In the genomic region with DNA sequence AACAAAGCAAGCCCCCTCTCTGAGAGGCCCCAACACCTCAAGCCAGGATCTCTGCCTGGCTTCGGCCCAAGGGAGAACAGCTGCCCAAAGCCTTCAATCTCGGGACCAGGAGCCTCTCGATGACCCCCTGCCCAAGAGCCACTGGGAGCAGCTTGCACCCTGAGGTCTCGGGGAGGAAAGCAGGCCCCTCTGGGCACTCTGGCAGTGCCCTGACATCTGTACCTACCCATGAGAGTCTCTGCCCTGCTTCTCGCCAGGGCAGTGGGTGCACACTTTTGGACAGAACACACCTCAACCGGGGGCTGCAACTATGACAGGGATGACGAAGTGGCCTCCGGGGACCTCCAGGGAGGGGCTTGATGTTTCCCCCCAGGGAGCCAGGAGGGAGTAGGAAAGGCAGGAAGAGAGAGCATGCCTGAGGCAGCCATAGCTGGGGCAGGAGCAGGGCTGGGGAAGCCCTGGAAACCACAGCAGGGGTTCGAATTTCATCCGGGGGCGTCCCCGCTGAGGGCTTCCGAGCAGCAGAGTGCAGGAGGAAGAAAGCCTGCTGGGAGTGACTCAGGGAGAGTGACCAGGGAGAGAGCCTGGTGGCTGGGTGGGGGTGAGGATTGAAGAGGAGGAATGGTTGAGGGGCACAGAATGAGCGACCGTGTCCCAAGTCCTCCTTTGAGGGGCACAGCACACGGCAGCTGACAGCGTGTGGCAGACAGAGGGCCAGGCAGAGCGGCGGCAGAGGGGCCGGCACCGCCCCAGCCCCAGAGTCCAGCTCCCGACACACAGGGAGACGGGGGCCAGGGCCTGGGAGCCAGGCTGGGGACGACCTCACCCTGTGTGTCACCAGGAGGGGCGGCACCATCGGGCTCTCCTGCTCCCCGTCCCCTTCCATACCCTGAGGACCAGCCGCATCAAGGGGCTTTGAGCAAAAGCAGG, we compare ENCODE assay signal across 8 cellular contexts. TPM values are rescaled to one million over a fixed set of nuclear protein-coding genes. Genes with fewer than 3 reads are reported as not detected.
A peak's percentile ranks its signal among the peaks of the same experiment; 100 is the strongest.
DNase-seq lines count a peak whose midpoint lies in the region; ATAC-seq and TF ChIP-seq lines count a peak whose summit lies in the region.

No MANE protein-coding gene starts in this region.

- no peak overlapping the region; the same call in 1 of the 2 replicates for H3K27ac ChIP-seq in HEK293 (ENCODE audit: extremely low read depth, low read depth, low read length)
- H3K27ac ChIP-seq in foreskin keratinocyte: no peak overlapping the region

- peak; percentile 3 for ATAC-seq in WTC11
- ATAC-seq in foreskin keratinocyte: peak; percentile 54
- no peak for ATAC-seq in GM18870 (IDR thresholded peaks at IDR 0.05; ENCODE audit: unreplicated experiment)
- no peak for ATAC-seq in HG03159 (IDR thresholded peaks at IDR 0.05; ENCODE audit: unreplicated experiment)
- ATAC-seq in GM21515 (IDR thresholded peaks at IDR 0.05; ENCODE audit: unreplicated experiment): no peak

- H3K4me1 Mint-ChIP-seq in WTC11 (peaks cover 52% of the 10 kb centered on the region), progenitor cell of endocrine pancreas (ENCODE audit: low read depth) (peaks cover 9% of the 10 kb centered on the region)

- no peaks in the 10 kb centered on the region for H3K9me3 ChIP-seq in HEK293 (ENCODE audit: control insufficient read depth, insufficient read depth, low read depth, low read length)

- H3K4me3 ChIP-seq in HEK293 (ENCODE audit: low read depth, low read length): peak overlapping the region; percentile 64

- H3K36me3 ChIP-seq in HEK293 (ENCODE audit: control insufficient read depth in 2 of 2, insufficient read depth in 1 of 2, low read length in 2 of 2): peaks cover 27 to 42% of the 10 kb centered on the region in 2 experiments

- H3K4me1 ChIP-seq in HEK293 (ENCODE audit: control insufficient read depth, insufficient read depth, low read length): peaks cover 20% of the 10 kb centered on the region
- H3K4me1 ChIP-seq in foreskin keratinocyte: peaks cover 7% of the 10 kb centered on the region

- no peaks in the 10 kb centered on the region for H3K27me3 ChIP-seq in foreskin keratinocyte

- H3K9me3 Mint-ChIP-seq in WTC11: no peaks in the 10 kb centered on the region
- no peaks in the 10 kb centered on the region for H3K9me3 Mint-ChIP-seq in progenitor cell of endocrine pancreas (ENCODE audit: low read depth)

- H3K27ac Mint-ChIP-seq in WTC11 (peak overlapping the region; percentile 85), progenitor cell of endocrine pancreas (no peak overlapping the region)

- H3K4me3 Mint-ChIP-seq in WTC11 (peak overlapping the region; percentile 81), progenitor cell of endocrine pancreas (ENCODE audit: low read depth) (peak overlapping the region; percentile 77)

- H3K27me3 Mint-ChIP-seq in WTC11 (ENCODE audit: low read depth) (no peaks in the 10 kb centered on the region; the same call in 1 of the 2 replicates), progenitor cell of endocrine pancreas (peaks cover 10% of the 10 kb centered on the region)

- TF ChIP-seq CTCF in AG09319 (IDR thresholded peaks at IDR 0.05; ENCODE audit: low read depth, low read length) (no peak), HEK293 (tag by site-specific recombination; IDR thresholded peaks at IDR 0.05) (no peak), WTC11 (IDR thresholded peaks at IDR 0.05) (no peak), foreskin keratinocyte (conservative IDR thresholded peaks at IDR 0.05) (no peak), progenitor cell of endocrine pancreas (IDR thresholded peaks at IDR 0.05; ENCODE audit: unreplicated experiment) (no peak)

- CTCF ChIA-PET in HEK293 (lab: Yijun Ruan, JAX) (interaction anchor here (0.6 to 2.3 kb wide), 3 partner anchors 10 to 123 kb away, joined by 3 to 9 read pairs (median 8); no protein-coding TSS in a partner anchor), WTC11 (lab: Charles Lee) (interaction anchor here (1.1 to 2.0 kb wide), 2 partner anchors 10 to 42 kb away, joined by 4 to 6 read pairs; no protein-coding TSS in a partner anchor)

- H3K36me3 Mint-ChIP-seq in WTC11 (peaks cover 21% of the 10 kb centered on the region), progenitor cell of endocrine pancreas (ENCODE audit: insufficient read depth) (no peaks in the 10 kb centered on the region)

- peak; percentile 42 for DNase-seq in AG09319 (ENCODE audit: extremely low read depth, low read depth)
- DNase-seq in WTC11 (ENCODE audit: low spot score): peak; percentile 36
- DNase-seq in foreskin keratinocyte: peak in 1 of 2 donors; percentile 34
- DNase-seq in progenitor cell of endocrine pancreas (ENCODE audit: low spot score, unreplicated experiment): no peak

- POLR2A ChIA-PET in HEK293 (lab: Yijun Ruan, JAX): interaction anchor here (1.2 to 1.6 kb wide), 2 partner anchors 32 to 72 kb away, joined by 3 read pairs; no protein-coding TSS in a partner anchor
- POLR2A ChIA-PET in WTC11 (lab: Charles Lee): interaction anchor here (0.9 to 2.4 kb wide), 3 partner anchors 10 to 18 kb away, joined by 3 to 7 read pairs (median 3); no protein-coding TSS in a partner anchor

TF ChIP-seq in HEK293, 187 proteins besides CTCF, POLR2A, EP300 and RAD21 (continues in another document):
- TF ChIP-seq ZNF777 (tag by site-specific recombination; IDR thresholded peaks at IDR 0.05; ENCODE audit: borderline replicate concordance) (no peak), ZXDB (tag by site-specific recombination; IDR thresholded peaks at IDR 0.05) (peak; percentile 87), EGR2 (tag by site-specific recombination; IDR thresholded peaks at IDR 0.05; ENCODE audit: low read depth) (peak; percentile 77), ZNF529 (tag by site-specific recombination; IDR thresholded peaks at IDR 0.05; ENCODE audit: insufficient replicate concordance) (no peak), ZNF132 (tag by site-specific recombination; IDR thresholded peaks at IDR 0.05; ENCODE audit: borderline replicate concordance) (no peak), ZNF433 (tag by site-specific recombination; IDR thresholded peaks at IDR 0.05; ENCODE audit: low read depth) (no peak)
- TF ChIP-seq, protein P1, sequence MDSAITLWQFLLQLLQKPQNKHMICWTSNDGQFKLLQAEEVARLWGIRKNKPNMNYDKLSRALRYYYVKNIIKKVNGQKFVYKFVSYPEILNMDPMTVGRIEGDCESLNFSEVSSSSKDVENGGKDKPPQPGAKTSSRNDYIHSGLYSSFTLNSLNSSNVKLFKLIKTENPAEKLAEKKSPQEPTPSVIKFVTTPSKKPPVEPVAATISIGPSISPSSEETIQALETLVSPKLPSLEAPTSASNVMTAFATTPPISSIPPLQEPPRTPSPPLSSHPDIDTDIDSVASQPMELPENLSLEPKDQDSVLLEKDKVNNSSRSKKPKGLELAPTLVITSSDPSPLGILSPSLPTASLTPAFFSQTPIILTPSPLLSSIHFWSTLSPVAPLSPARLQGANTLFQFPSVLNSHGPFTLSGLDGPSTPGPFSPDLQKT (IDR thresholded peaks at IDR 0.05; ENCODE audit: borderline replicate concordance, low read depth, low read length): no peak
- TF ChIP-seq, protein P2, sequence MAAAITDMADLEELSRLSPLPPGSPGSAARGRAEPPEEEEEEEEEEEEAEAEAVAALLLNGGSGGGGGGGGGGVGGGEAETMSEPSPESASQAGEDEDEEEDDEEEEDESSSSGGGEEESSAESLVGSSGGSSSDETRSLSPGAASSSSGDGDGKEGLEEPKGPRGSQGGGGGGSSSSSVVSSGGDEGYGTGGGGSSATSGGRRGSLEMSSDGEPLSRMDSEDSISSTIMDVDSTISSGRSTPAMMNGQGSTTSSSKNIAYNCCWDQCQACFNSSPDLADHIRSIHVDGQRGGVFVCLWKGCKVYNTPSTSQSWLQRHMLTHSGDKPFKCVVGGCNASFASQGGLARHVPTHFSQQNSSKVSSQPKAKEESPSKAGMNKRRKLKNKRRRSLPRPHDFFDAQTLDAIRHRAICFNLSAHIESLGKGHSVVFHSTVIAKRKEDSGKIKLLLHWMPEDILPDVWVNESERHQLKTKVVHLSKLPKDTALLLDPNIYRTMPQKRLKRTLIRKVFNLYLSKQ (tag by site-specific recombination; IDR thresholded peaks at IDR 0.05; ENCODE audit: borderline replicate concordance): no peak

TF ChIP-seq in WTC11, 78 proteins besides CTCF, POLR2A, EP300 and RAD21 (continues in another document):
- TF ChIP-seq TEAD4 (CRISPR knock-in tag; IDR thresholded peaks at IDR 0.05) (no peak), ARID4B (CRISPR knock-in tag; IDR thresholded peaks at IDR 0.05; ENCODE audit: borderline replicate concordance) (peak; percentile 68; the same call in 1 of the 2 replicates), ZNF423 (CRISPR knock-in tag; IDR thresholded peaks at IDR 0.05) (peak; percentile 60), MXD4 (CRISPR knock-in tag; IDR thresholded peaks at IDR 0.05; ENCODE audit: borderline replicate concordance) (no peak)

RNA-seq across cellular contexts. Expression of gene LPCAT1, which starts 1.8 kb away (rescaled TPM):
- 206 to 215 TPM (median 210 TPM) in 3 replicates for total RNA-seq in WTC11 (2021)
- 43.2 and 45.6 TPM in 2 replicates for total RNA-seq in foreskin keratinocyte
- 28.7 and 33.8 TPM in 2 replicates for polyA plus RNA-seq in foreskin keratinocyte
- total RNA-seq in progenitor cell of endocrine pancreas: 73.3 and 76.4 TPM in 2 replicates

Comparison
In these comparisons a context has a peak if more than half of its experiments do, and no peak if none do; other contexts are left out.
1. ATAC-seq: peak in WTC11 (single experiment) and foreskin keratinocyte (single experiment); none in GM18870 (single experiment), HG03159 (single experiment) and GM21515 (single experiment).